In the genomic region with DNA sequence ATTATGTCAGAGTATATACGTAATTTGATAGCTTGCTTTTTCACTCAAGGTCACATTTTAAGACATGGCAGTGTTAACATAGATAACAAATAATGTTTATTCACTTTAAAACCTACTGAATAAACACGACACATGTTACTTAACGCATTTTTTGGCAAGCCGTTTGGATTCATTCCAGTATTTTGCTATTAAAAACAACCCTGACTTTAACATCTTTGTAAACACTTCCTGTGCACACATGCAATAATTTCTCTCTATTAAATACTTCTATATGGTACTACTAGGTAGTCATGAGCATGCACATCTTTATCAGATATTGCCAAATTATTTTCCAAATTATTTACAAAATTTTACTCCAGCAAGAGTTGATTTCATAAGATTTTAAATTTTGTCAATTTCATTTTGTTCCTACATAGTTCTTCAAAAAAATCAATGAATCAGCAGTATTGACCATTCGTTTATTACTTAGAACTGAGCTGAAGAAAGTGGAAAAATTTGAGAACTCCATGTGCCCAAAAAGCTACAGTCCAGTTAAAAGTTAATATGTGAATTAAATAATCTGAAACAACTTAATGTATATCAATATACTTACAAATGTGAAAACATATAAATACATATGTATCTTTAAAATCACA, we compare ENCODE assay signal across 1 cellular context.
TF ChIP-seq lines count a peak whose summit lies in the region.

No MANE protein-coding gene starts in this region.

TF ChIP-seq in endothelial cell of umbilical vein, 7 proteins besides CTCF, POLR2A, EP300 and RAD21:
- no peak for TF ChIP-seq POLR2AphosphoS5 (IDR thresholded peaks at IDR 0.05; ENCODE audit: insufficient read depth, low read depth, low read length)
- no peak for TF ChIP-seq FOS (IDR thresholded peaks at IDR 0.05; ENCODE audit: borderline replicate concordance, insufficient read depth, low read length)
- no peak for TF ChIP-seq MYC (IDR thresholded peaks at IDR 0.05; ENCODE audit: low read depth, low read length)
- TF ChIP-seq GATA2 (IDR thresholded peaks at IDR 0.05; ENCODE audit: insufficient read depth, insufficient read length, low read depth, low read length) = no peak
- TF ChIP-seq JUN (IDR thresholded peaks at IDR 0.05; ENCODE audit: borderline replicate concordance, insufficient read depth, insufficient read length, low read depth) = no peak
